ENCODE assay signal across 1 cellular context in the genomic region with DNA sequence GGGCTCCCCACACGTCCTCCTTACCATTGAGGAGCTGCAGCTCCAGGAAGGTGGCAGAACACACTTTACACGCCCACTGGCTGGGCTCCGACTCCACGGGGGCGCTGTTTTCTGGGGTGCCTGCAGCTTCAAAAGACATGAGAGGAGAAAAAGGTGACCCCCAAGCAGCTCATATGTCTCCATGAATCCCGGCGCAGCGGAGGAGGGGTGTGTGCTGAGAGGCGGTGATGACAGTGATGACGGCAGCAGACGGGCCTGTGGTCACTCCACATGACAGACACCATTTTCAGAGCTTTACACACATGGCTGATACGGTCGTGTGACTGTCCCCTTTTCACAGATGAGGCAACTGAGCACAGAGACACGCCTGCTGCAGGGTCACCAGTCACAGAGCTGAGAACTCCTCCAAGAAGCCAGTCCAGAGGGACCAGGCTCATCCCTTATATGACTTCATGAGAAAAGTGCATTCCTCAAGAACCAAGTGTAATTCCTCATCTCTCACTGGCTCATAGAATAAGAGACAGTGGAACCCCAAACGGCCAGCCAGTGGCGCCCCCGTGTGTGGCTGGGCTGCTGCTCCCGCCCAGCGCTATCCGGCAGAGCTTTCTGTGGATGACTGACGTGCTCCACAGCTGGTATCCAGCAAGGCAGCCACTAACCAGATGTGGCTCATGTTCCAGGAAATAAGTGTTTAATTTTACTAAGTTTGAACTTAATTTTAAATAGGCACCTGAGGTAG.
TF ChIP-seq lines count a peak whose summit lies in the region.

No MANE protein-coding gene starts in this region.

TF ChIP-seq in H1, 55 proteins besides CTCF, POLR2A, EP300 and RAD21:
- no peak for TF ChIP-seq ATF3 (IDR thresholded peaks at IDR 0.05; ENCODE audit: insufficient read depth, low read depth, low read length)
- no peak for TF ChIP-seq CBX8 (IDR thresholded peaks at IDR 0.05; ENCODE audit: borderline replicate concordance, low read depth, low read length)
- no peak for TF ChIP-seq BCL11A (IDR thresholded peaks at IDR 0.05; ENCODE audit: low read depth in 2 of 2, low read length in 2 of 2)
- no peak for TF ChIP-seq JUN (IDR thresholded peaks at IDR 0.05; ENCODE audit: low read depth, low read length)
- TF ChIP-seq SIRT6 (IDR thresholded peaks at IDR 0.05; ENCODE audit: low read length): no peak
- TF ChIP-seq EGR1 (IDR thresholded peaks at IDR 0.05; ENCODE audit: borderline replicate concordance, low read depth, low read length): 0 out of 2 replicates have a peak, but pooled peaks have one; percentile 16
- TF ChIP-seq CTBP2 (IDR thresholded peaks at IDR 0.05; ENCODE audit: borderline replicate concordance, insufficient read depth, insufficient read length, low read length): no peak
- TF ChIP-seq ASH2L (IDR thresholded peaks at IDR 0.05; ENCODE audit: low read length): no peak
- TF ChIP-seq, protein P1, sequence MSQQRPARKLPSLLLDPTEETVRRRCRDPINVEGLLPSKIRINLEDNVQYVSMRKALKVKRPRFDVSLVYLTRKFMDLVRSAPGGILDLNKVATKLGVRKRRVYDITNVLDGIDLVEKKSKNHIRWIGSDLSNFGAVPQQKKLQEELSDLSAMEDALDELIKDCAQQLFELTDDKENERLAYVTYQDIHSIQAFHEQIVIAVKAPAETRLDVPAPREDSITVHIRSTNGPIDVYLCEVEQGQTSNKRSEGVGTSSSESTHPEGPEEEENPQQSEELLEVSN (IDR thresholded peaks at IDR 0.05): no peak
